Comparison of ENCODE assay signal across 8 cellular contexts in the genomic region with DNA sequence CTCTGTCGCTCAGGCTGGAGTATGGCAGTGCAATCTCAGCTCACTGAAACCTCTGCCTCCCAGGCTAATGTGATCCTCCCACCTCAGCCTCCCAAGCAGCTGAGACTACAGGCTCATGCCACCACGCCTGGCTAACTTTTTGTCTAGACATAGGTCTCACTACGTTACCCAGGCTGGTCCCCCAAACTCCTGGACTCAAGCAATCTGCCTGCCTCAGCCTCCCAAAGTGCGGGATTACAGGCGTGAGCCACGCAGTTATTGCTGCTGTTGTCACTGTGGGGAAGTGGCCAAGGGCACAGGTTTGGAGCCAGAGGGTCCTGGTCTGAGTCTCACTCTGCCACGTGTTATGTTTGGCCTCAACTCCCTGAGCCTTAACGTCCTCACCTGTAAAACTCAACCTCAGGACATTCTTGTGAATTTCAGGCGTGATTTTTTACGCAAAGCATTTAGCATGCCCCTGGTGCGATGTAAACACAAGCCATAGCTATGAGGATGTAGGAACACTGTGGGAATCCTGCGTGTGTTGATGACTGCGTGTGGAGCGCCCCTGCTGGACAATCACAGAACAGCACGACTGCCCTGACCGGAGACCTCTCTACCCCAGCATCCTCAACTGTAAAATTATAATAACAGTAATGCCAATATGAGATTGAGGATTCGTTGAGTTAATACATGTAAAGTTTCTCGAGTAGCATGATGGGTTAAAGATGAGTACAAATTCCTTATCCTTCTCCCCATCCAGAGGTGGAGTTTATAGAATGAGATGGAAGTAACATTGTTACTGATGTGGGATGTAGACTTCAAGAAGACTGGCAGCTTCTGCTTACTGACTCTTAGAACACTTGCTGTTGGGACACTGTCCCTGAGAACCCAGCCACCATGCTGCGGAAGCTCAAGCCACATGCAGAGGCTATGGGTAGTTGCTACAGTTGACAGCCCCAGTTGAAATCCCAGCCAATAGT. TPM values are rescaled to one million over a fixed set of nuclear protein-coding genes. Genes with fewer than 3 reads are reported as not detected.
DNase-seq lines count a peak whose midpoint lies in the region; ATAC-seq lines count a peak whose summit lies in the region.

No MANE protein-coding gene starts in this region.

- DNase-seq in CMK (ENCODE audit: low read depth) = peak; percentile 40
- DNase-seq in LHCN-M2 (ENCODE audit: low read depth) = peak; percentile 26
- DNase-seq in activated CD4-positive, alpha-beta T cell treated with anti-CD3 and anti-CD28 coated beads for 4 hours = peak; percentile 51 to 75
- DNase-seq in dedifferentiated amniotic fluid mesenchymal stem cell (ENCODE audit: extremely low spot score) = peak; percentile 59
- DNase-seq in mesenteric fat pad (ENCODE audit: low spot score) = peak; percentile 72
- DNase-seq in stimulated activated naive B cell treated with anti-CD40 and anti-IgM and Interleukin-4, amounts not matched to agents 10 μg/mL and 1 μg/mL and 100 μg/mL, for 72 hours = no peak

- peaks cover 0 to 2% of the 10 kb centered on the region in 2 donors for H3K9me3 Mint-ChIP-seq in stimulated activated naive B cell treated with anti-CD40 and anti-IgM and Interleukin-4, amounts not matched to agents 10 μg/mL and 1 μg/mL and 100 μg/mL, for 72 hours

- no peak overlapping the region for H3K4me3 Mint-ChIP-seq in stimulated activated naive B cell treated with anti-CD40 and anti-IgM and Interleukin-4, amounts not matched to agents 10 μg/mL and 1 μg/mL and 100 μg/mL, for 72 hours

- H3K27ac Mint-ChIP-seq in stimulated activated naive B cell treated with anti-CD40 and anti-IgM and Interleukin-4, amounts not matched to agents 10 μg/mL and 1 μg/mL and 100 μg/mL, for 72 hours = no peak overlapping the region

- peaks cover 9 to 17% of the 10 kb centered on the region in 2 donors for H3K4me1 Mint-ChIP-seq in stimulated activated naive B cell treated with anti-CD40 and anti-IgM and Interleukin-4, amounts not matched to agents 10 μg/mL and 1 μg/mL and 100 μg/mL, for 72 hours

- peaks cover 0 to 2% of the 10 kb centered on the region in 2 donors for H3K36me3 Mint-ChIP-seq in stimulated activated naive B cell treated with anti-CD40 and anti-IgM and Interleukin-4, amounts not matched to agents 10 μg/mL and 1 μg/mL and 100 μg/mL, for 72 hours

- peak; percentile 68 to 73 for ATAC-seq in stimulated activated naive B cell treated with anti-CD40 and anti-IgM and Interleukin-4, amounts not matched to agents 10 μg/mL and 1 μg/mL and 100 μg/mL, for 72 hours (replicated peaks)
- ATAC-seq in HG02885 (IDR thresholded peaks at IDR 0.05; ENCODE audit: poor library complexity, unreplicated experiment) = no peak
- no peak for ATAC-seq in HG03378 (IDR thresholded peaks at IDR 0.05; ENCODE audit: unreplicated experiment)

- H3K27me3 Mint-ChIP-seq in stimulated activated naive B cell treated with anti-CD40 and anti-IgM and Interleukin-4, amounts not matched to agents 10 μg/mL and 1 μg/mL and 100 μg/mL, for 72 hours = peaks cover 6 to 9% of the 10 kb centered on the region in 2 donors

RNA-seq across cellular contexts. Expression of a gene that starts 41.8 kb away (rescaled TPM):
- 0.19 TPM in 1 of 2 replicates, not detected in the other for total RNA-seq in LHCN-M2 (2014; rRNA removed)
- polyA plus RNA-seq in LHCN-M2 (2012) = 0.04 TPM
- total RNA-seq in mesenteric fat pad = 2.5 TPM

Comparison
In these comparisons a context has a peak if more than half of its experiments do, and no peak if none do; other contexts are left out.
1. ATAC-seq: peak in stimulated activated naive B cell treated with anti-CD40 and anti-IgM and Interleukin-4, amounts not matched to agents 10 μg/mL and 1 μg/mL and 100 μg/mL, for 72 hours (2 of 2); none in HG02885 (single experiment) and HG03378 (single experiment).